In the genomic region with DNA sequence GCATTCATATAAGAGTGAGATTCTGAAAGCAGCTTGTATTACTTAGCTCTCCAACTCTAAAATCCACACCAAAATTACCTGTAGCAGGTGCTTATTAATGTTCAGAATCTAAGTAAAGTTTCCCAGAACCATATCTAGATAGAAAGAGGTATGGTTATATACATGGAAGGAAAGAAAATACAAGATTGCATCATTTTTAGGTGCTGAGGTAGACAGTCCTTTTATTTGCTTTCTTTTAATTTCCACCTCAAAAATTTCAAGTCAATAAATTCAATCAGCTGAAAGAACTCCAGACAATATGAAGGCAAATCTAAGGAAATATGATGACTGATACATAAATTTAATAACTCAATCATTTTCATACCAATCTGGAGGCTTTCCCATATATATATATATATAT, we compare ENCODE assay signal across 35 cellular contexts.
"Had no signal": no experiment of that assay in that cellular context is flagged by ENCODE, and none has a peak within 500 bp of the region (broad histone marks: within the 10 kb centered on the region; RNA-seq: fewer than 3 reads in every experiment).

No MANE protein-coding gene starts in this region.

- H3K27me3 ChIP-seq: MG63 had no signal

- H3K36me3 ChIP-seq: MG63 had no signal

- H3K4me3 ChIP-seq: MG63 had no signal

- H3K9me3 ChIP-seq: MG63 had no signal

- DNase-seq: Karpas-422, Kasumi-1, MG63, MM.1S, MV-4-11, NCI-H1048, NCI-H1092, NCI-H1092 treated with DMSO at 0.1 percent for 48 hours, NCI-H1105, NCI-H1105 treated with DMSO at 0.1 percent for 48 hours, NCI-H1417, NCI-H1417 treated with DMSO at 0.1 percent for 48 hours, NCI-H1436, NCI-H1436 treated with DMSO at 0.1 percent for 48 hours, NCI-H146, NCI-H1694, NCI-H1694 treated with DMSO at 0.1 percent for 48 hours, NCI-H187, NCI-H187 treated with DMSO at 0.1 percent for 48 hours, NCI-H1930, NCI-H2029, NCI-H2029 treated with DMSO at 0.1 percent for 48 hours, NCI-H2081, NCI-H2081 treated with DMSO at 0.1 percent for 48 hours, NCI-H2107, NCI-H2171, NCI-H2171 treated with DMSO at 0.1 percent for 48 hours, NCI-H2227 treated with DMSO at 0.1 percent for 48 hours, NCI-H226, NCI-H345, NCI-H446, NCI-H446 treated with DMSO at 0.1 percent for 48 hours, NCI-H510A, NCI-H510A treated with DMSO at 0.1 percent for 48 hours, NCI-H524 had no signal
